ENCODE assay signal across 18 cellular contexts in the genomic region with DNA sequence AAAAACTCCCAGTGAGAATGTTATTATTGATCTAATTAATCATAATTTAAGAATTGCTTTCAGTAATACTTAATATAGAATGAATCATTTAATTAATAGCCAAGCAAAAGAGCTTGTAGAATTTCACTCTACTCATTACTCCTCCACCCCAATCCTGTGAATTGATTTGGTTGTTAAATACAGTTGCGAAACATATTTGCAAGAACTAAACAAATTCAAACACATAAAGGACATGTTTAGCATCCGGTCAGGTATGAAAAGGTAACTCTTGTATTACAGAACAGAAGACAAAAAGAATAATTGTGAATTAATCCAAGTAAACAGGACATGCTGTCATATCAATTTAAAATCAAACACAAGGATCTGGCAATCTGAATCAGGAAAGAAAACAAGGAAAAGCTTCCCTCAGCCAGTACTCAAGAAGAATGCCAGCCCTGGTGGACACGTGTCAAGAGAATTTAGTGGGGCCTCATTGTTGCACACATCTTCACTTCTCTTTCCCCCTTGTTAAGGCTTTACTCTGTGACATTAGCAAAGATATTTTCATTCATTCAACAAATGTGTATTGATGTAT.
"Had no signal": no experiment of that assay in that cellular context is flagged by ENCODE, and none has a peak within 500 bp of the region (broad histone marks: within the 10 kb centered on the region; RNA-seq: fewer than 3 reads in every experiment).

No MANE protein-coding gene starts in this region.

- H3K27me3 ChIP-seq: heart left ventricle, neutrophil, suprapubic skin, thyroid gland, uterus had no signal

- H3K9me3 ChIP-seq: mucosa of descending colon, neutrophil, psoas muscle, suprapubic skin, thyroid gland, uterus had no signal

- H3K4me3 ChIP-seq: heart left ventricle, mucosa of descending colon, psoas muscle, skin epidermis, suprapubic skin, thyroid gland, uterus had no signal

- H3K4me1 ChIP-seq: psoas muscle, suprapubic skin, uterus had no signal

- DNase-seq: dermis blood vessel endothelial cell; foreskin melanocyte; heart left ventricle; hippocampal formation; mammary epithelial cell; mucosa of descending colon; naive thymus-derived CD8-positive, alpha-beta T cell; psoas muscle; stimulated activated naive CD8-positive, alpha-beta T cell treated with anti-CD3 and anti-CD28 coated beads, Interleukin-15, Interleukin-2, amounts not matched to agents 100 U/mL and 50 U/mL, for 24 hours; thyroid gland; uterus had no signal

- ATAC-seq: heart left ventricle; left lobe of liver; mucosa of descending colon; naive thymus-derived CD8-positive, alpha-beta T cell; psoas muscle; sciatic nerve; stimulated activated naive CD8-positive, alpha-beta T cell treated with anti-CD3 and anti-CD28 coated beads, Interleukin-15, Interleukin-2, amounts not matched to agents 100 U/mL and 50 U/mL, for 24 hours had no signal

- H3K27ac ChIP-seq: heart left ventricle, neutrophil, psoas muscle, skin epidermis, suprapubic skin, thyroid gland, uterus had no signal

- FAIRE-seq: colon, endothelial cell of umbilical vein had no signal

- H3K36me3 ChIP-seq: heart left ventricle, neutrophil, suprapubic skin, thyroid gland, uterus had no signal
